In genomic region chr22:21435998-21436810, GRCh38 we compare ENCODE assay signal across 10 cellular contexts. TPM values are rescaled to one million over a fixed set of nuclear protein-coding genes. Genes with fewer than 3 reads are reported as not detected.
DNase-seq lines count a peak whose midpoint lies in the region; ATAC-seq and TF ChIP-seq lines count a peak whose summit lies in the region.
"Not testable (repeated sequence)": the region's sequence is repeated elsewhere in the genome, so short reads cannot be mapped to it uniquely, and the experiment has no call there.
"Had no signal": no experiment of that assay in that cellular context is flagged by ENCODE, and none has a peak within 500 bp of the region (broad histone marks: within the 10 kb centered on the region; RNA-seq: fewer than 3 reads in every experiment).

No MANE protein-coding gene starts in this region.

- H3K9me1 ChIP-seq in IMR-90 (ENCODE audit: insufficient read depth, low read length), result not testable (repeated sequence)

- H3K4ac ChIP-seq in IMR-90 (ENCODE audit: low read depth, low read length), result not testable (repeated sequence)

- not testable (repeated sequence) for DNase-seq in IMR-90; coronary artery (ENCODE audit: low spot score); transverse colon
- peak; percentile 16 for DNase-seq in activated CD8-positive, alpha-beta memory T cell treated with anti-CD3 and anti-CD28 coated beads, Interleukin-2, amount 10 ng/mL, durations not matched to agents 7 days and 5 days
- peak; percentile 47 for DNase-seq in Right ventricle myocardium superior
- DNase-seq in left colon, result peak; percentile 5 to 23
- DNase-seq in mucosa of gallbladder (ENCODE audit: low spot score), result peak; percentile 10
- peak; percentile 42 for DNase-seq in sciatic nerve (ENCODE audit: low spot score)

- CTCF ChIA-PET in IMR-90 (lab: Yijun Ruan, JAX); activated CD8-positive, alpha-beta memory T cell treated with anti-CD3 and anti-CD28 coated beads, Interleukin-2, amount 10 ng/mL, durations not matched to agents 7 days and 5 days (lab: Charles Lee): not testable (repeated sequence)

- not testable (repeated sequence) for H2BK5ac ChIP-seq in IMR-90 (ENCODE audit: low read depth, low read length, poor library complexity, severe bottlenecking)

- TF ChIP-seq CTCF in IMR-90 (conservative IDR thresholded peaks at IDR 0.05; ENCODE audit: low read depth, low read length); coronary artery (IDR thresholded peaks at IDR 0.05); transverse colon (IDR thresholded peaks at IDR 0.05): not testable (repeated sequence)

- dilution Hi-C loops in IMR-90 (cut with HindIII; ENCODE audit: low sequenced_read_pairs, unreplicated experiment), result not testable (repeated sequence)

- H2BK120ac ChIP-seq in IMR-90 (ENCODE audit: low read depth, low read length), result not testable (repeated sequence)

- ATAC-seq in IMR-90 (ENCODE audit: low read depth) (peak; percentile 90), Right ventricle myocardium superior (ENCODE audit: poor library complexity) (peak; percentile 87), left colon (peak; percentile 82), sciatic nerve (peak; percentile 88)
- ATAC-seq in activated CD8-positive, alpha-beta memory T cell treated with anti-CD3 and anti-CD28 coated beads, Interleukin-2, amount 10 ng/mL, durations not matched to agents 7 days and 5 days, result not testable (repeated sequence)

- H3K27ac ChIP-seq in IMR-90 (ENCODE audit: insufficient read depth, low read length) (peak overlapping the region; percentile 83), coronary artery (peak overlapping the region in 1 of 2 donors; percentile 61), transverse colon (peak overlapping the region in 3 of 4 donors; percentile 66 to 74 (median 67))

- POLR2A ChIA-PET in IMR-90 (lab: Charles Lee; ENCODE audit: unreplicated experiment), result not testable (repeated sequence)

- not testable (repeated sequence) for TF ChIP-seq POLR2A in IMR-90 (IDR thresholded peaks at IDR 0.05; ENCODE audit: low read depth, low read length); transverse colon (IDR thresholded peaks at IDR 0.05)

- not testable (repeated sequence) for H2AFZ ChIP-seq in IMR-90 (replicated peaks; ENCODE audit: low read length, poor library complexity)

- not testable (repeated sequence) for TF ChIP-seq EP300 in transverse colon (IDR thresholded peaks at IDR 0.05; ENCODE audit: low read depth)

- not testable (repeated sequence) for H4K8ac ChIP-seq in IMR-90 (ENCODE audit: low read depth in 2 of 2, low read length in 2 of 2)

- not testable (repeated sequence) for H3K9ac ChIP-seq in IMR-90 (ENCODE audit: low read depth, low read length)

- H3K36me3 ChIP-seq in IMR-90 (ENCODE audit: control insufficient read depth, insufficient read depth, low read length); transverse colon: not testable (repeated sequence)

- H3K23ac ChIP-seq in IMR-90 (ENCODE audit: low read depth, low read length), result not testable (repeated sequence)

- no CpG with 5 or more reads among the region's 12 CpGs for WGBS in IMR-90 (ENCODE audit: extremely low coverage in 2 of 2, insufficient read length in 1 of 2), 2 experiments
- WGBS in transverse colon (ENCODE audit: low coverage in 1 of 2), 2 donors, result no CpG with 5 or more reads among the region's 12 CpGs

- H4K91ac ChIP-seq in IMR-90 (ENCODE audit: insufficient read depth, low read depth, low read length), result not testable (repeated sequence)

- H3K18ac ChIP-seq in IMR-90 (ENCODE audit: low read depth, low read length), result not testable (repeated sequence)

- H2BK20ac ChIP-seq in IMR-90 (ENCODE audit: low read depth, low read length), result not testable (repeated sequence)

- BruUV-seq in IMR-90 (replicated peaks; lab: Mats Ljungman, UMichigan), result not testable (repeated sequence)

- not testable (repeated sequence) for H3K79me1 ChIP-seq in IMR-90 (ENCODE audit: low read depth in 1 of 2, low read length in 2 of 2)

- H3K4me1 Mint-ChIP-seq in activated CD8-positive, alpha-beta memory T cell treated with anti-CD3 and anti-CD28 coated beads, Interleukin-2, amount 10 ng/mL, durations not matched to agents 7 days and 5 days, result not testable (repeated sequence)

- intact Hi-C loops in IMR-90 (cut with micrococcal nuclease); Right ventricle myocardium superior (cut with DNase I); left colon (cut with DNase I, micrococcal nuclease); sciatic nerve (cut with DNase I); transverse colon (cut with DNase I; ENCODE audit: low total_unique reads): not testable (repeated sequence)

- H3K4me3 Mint-ChIP-seq in activated CD8-positive, alpha-beta memory T cell treated with anti-CD3 and anti-CD28 coated beads, Interleukin-2, amount 10 ng/mL, durations not matched to agents 7 days and 5 days, result not testable (repeated sequence)

- H3K27me3 ChIP-seq in IMR-90 (ENCODE audit: control insufficient read depth, insufficient read depth, low read length); transverse colon: not testable (repeated sequence)

- peak overlapping the region; percentile 75 for H3K4me2 ChIP-seq in IMR-90 (ENCODE audit: low read depth, low read length)

- H3K27me3 Mint-ChIP-seq in activated CD8-positive, alpha-beta memory T cell treated with anti-CD3 and anti-CD28 coated beads, Interleukin-2, amount 10 ng/mL, durations not matched to agents 7 days and 5 days, result not testable (repeated sequence)

- H2AK9ac ChIP-seq in IMR-90 (replicated peaks; ENCODE audit: low read depth, low read length, poor library complexity), result not testable (repeated sequence)

- in situ Hi-C loops in IMR-90 (cut with MboI; ENCODE audit: low sequenced_read_pairs); transverse colon (cut with MboI; ENCODE audit: low pct_ligation_motif_present in 1 of 4, low pct_unique_long_range_greater_than_20kb in 1 of 4, low sequenced_read_pairs in 3 of 4): not testable (repeated sequence)

- not testable (repeated sequence) for TF ChIP-seq RAD21 in IMR-90 (IDR thresholded peaks at IDR 0.05; ENCODE audit: low read length)

- H3K14ac ChIP-seq in IMR-90 (replicated peaks; ENCODE audit: low read depth, low read length), result not testable (repeated sequence)

- not testable (repeated sequence) for H2AK5ac ChIP-seq in IMR-90 (ENCODE audit: low read depth, low read length)

- not testable (repeated sequence) for H4K5ac ChIP-seq in IMR-90 (ENCODE audit: low read depth, low read length)

- not testable (repeated sequence) for H3K56ac ChIP-seq in IMR-90 (ENCODE audit: extremely low read depth, insufficient read depth, low read length)

- H3K36me3 Mint-ChIP-seq in activated CD8-positive, alpha-beta memory T cell treated with anti-CD3 and anti-CD28 coated beads, Interleukin-2, amount 10 ng/mL, durations not matched to agents 7 days and 5 days, result not testable (repeated sequence)

- H3K4me1 ChIP-seq in IMR-90 (ENCODE audit: control insufficient read depth, insufficient read depth, low read length); transverse colon: not testable (repeated sequence)

- not testable (repeated sequence) for H3K9me3 ChIP-seq in IMR-90 (ENCODE audit: control insufficient read depth, insufficient read depth, low read length); transverse colon

- not testable (repeated sequence) for H3K4me3 ChIP-seq in IMR-90 (ENCODE audit: insufficient read depth, low read depth, low read length); transverse colon
- peak overlapping the region; percentile 42 for H3K4me3 ChIP-seq in coronary artery

- not testable (repeated sequence) for H2BK15ac ChIP-seq in IMR-90 (ENCODE audit: low read depth, low read length)

- H4K20me1 ChIP-seq in IMR-90 (ENCODE audit: insufficient read depth, low read length), result not testable (repeated sequence)

- H3K27ac Mint-ChIP-seq in activated CD8-positive, alpha-beta memory T cell treated with anti-CD3 and anti-CD28 coated beads, Interleukin-2, amount 10 ng/mL, durations not matched to agents 7 days and 5 days, result not testable (repeated sequence)

- not testable (repeated sequence) for H3K9me3 Mint-ChIP-seq in activated CD8-positive, alpha-beta memory T cell treated with anti-CD3 and anti-CD28 coated beads, Interleukin-2, amount 10 ng/mL, durations not matched to agents 7 days and 5 days (ENCODE audit: low read depth)

RNA-seq across cellular contexts. Expression of gene HIC2, which starts 19.0 kb away (rescaled TPM):
- total RNA-seq in IMR-90 (2012; rRNA removed), result 1.4 and 1.9 TPM in 2 replicates
- 2.1 and 2.4 TPM in 2 replicates for polyA plus RNA-seq in IMR-90 (2012; rRNA removed)
- polyA plus RNA-seq in IMR-90 (2012; cell fraction: cytosol; rRNA removed), result 0.62 and 1.5 TPM in 2 replicates
- 7.5 and 12.3 TPM in 2 replicates for polyA plus RNA-seq in IMR-90 (2012; cell fraction: nucleus; rRNA removed; ENCODE audit: low replicate concordance)
- 1 to 10 TPM; 4.2 to 4.4 TPM for total RNA-seq in activated CD8-positive, alpha-beta memory T cell treated with anti-CD3 and anti-CD28 coated beads, Interleukin-2, amount 10 ng/mL, durations not matched to agents 7 days and 5 days
- 1.4 TPM for total RNA-seq in Right ventricle myocardium superior
- 1 to 10 TPM; 5.0 to 6.8 TPM for total RNA-seq in left colon
- total RNA-seq in mucosa of gallbladder, result 4.5 TPM
- total RNA-seq in sciatic nerve, result 4.8 TPM
- total RNA-seq in transverse colon, result 10 to 100 TPM in 2 of 4 donors, 1 to 10 TPM in 2; 7.2 to 71.4 (median 9.2) TPM

RNA-seq across cellular contexts. Expression of gene TMEM191C, which starts 31.0 kb away (rescaled TPM):
- total RNA-seq in IMR-90 (2012; rRNA removed), result 0.28 and 0.36 TPM in 2 replicates
- 0.75 and 1.5 TPM in 2 replicates for polyA plus RNA-seq in IMR-90 (2012; rRNA removed)
- 1.3 and 2.7 TPM in 2 replicates for polyA plus RNA-seq in IMR-90 (2012; cell fraction: cytosol; rRNA removed)
- polyA plus RNA-seq in IMR-90 (2012; cell fraction: nucleus; rRNA removed; ENCODE audit: low replicate concordance), result 5.3 and 16.1 TPM in 2 replicates
- 1 to 10 TPM in 1 of 2 experiments, under 1 TPM in 1; 0.99 to 1.1 TPM for total RNA-seq in activated CD8-positive, alpha-beta memory T cell treated with anti-CD3 and anti-CD28 coated beads, Interleukin-2, amount 10 ng/mL, durations not matched to agents 7 days and 5 days
- 0.65 TPM for total RNA-seq in Right ventricle myocardium superior
- 1 to 10 TPM; 3.3 to 4.0 TPM for total RNA-seq in left colon
- 2.8 TPM for total RNA-seq in mucosa of gallbladder
- total RNA-seq in sciatic nerve, result 1.4 TPM
- total RNA-seq in transverse colon, result 10 to 100 TPM in 1 of 4 donors, 1 to 10 TPM in 3; 5.6 to 15.0 (median 6.4) TPM

RNA-seq across cellular contexts. Expression of gene RIMBP3B, which starts 52.7 kb away (rescaled TPM):
- total RNA-seq in IMR-90 (2012; rRNA removed) (0.18 and 0.28 TPM in 2 replicates), Right ventricle myocardium superior (not detected), left colon (not detected), mucosa of gallbladder (1.0 TPM), sciatic nerve (not detected), transverse colon (under 1 TPM in 1 of 4 donors, not detected in 3; 0.16 TPM)
- 0.03 and 0.07 TPM in 2 replicates for polyA plus RNA-seq in IMR-90 (2012; rRNA removed)
- polyA plus RNA-seq in IMR-90 (2012; cell fraction: cytosol; rRNA removed), result 0.07 TPM in 1 of 2 replicates, not detected in the other
- 0.02 and 0.03 TPM in 2 replicates for polyA plus RNA-seq in IMR-90 (2012; cell fraction: nucleus; rRNA removed; ENCODE audit: low replicate concordance)
- total RNA-seq in activated CD8-positive, alpha-beta memory T cell treated with anti-CD3 and anti-CD28 coated beads, Interleukin-2, amount 10 ng/mL, durations not matched to agents 7 days and 5 days, result under 1 TPM; 0.05 to 0.09 TPM
- total RNA-seq: Caco-2, HT-29 had no signal
